In genomic region chr14:35969310-35969709, GRCh38 we compare ENCODE assay signal across 35 cellular contexts.
"Had no signal": no experiment of that assay in that cellular context is flagged by ENCODE, and none has a peak within 500 bp of the region (broad histone marks: within the 10 kb centered on the region; RNA-seq: fewer than 3 reads in every experiment).

No MANE protein-coding gene starts in this region.

- H3K9me3 ChIP-seq: MG63 had no signal

- H3K9ac ChIP-seq: KMS-11 had no signal

- H3K4me3 ChIP-seq: MG63 had no signal

- H3K4me2 ChIP-seq: KMS-11 had no signal

- DNase-seq: Kasumi-1, KG1, MG63, MM.1S, MV-4-11, NCI-H1048, NCI-H1092, NCI-H1092 treated with DMSO at 0.1 percent for 48 hours, NCI-H1105, NCI-H1105 treated with DMSO at 0.1 percent for 48 hours, NCI-H1417, NCI-H1436, NCI-H1436 treated with DMSO at 0.1 percent for 48 hours, NCI-H146, NCI-H1694, NCI-H1694 treated with DMSO at 0.1 percent for 48 hours, NCI-H187, NCI-H187 treated with DMSO at 0.1 percent for 48 hours, NCI-H1930, NCI-H2029, NCI-H2029 treated with DMSO at 0.1 percent for 48 hours, NCI-H2081, NCI-H2081 treated with DMSO at 0.1 percent for 48 hours, NCI-H2107, NCI-H2171, NCI-H2171 treated with DMSO at 0.1 percent for 48 hours, NCI-H2227 treated with DMSO at 0.1 percent for 48 hours, NCI-H226, NCI-H345, NCI-H446, NCI-H446 treated with DMSO at 0.1 percent for 48 hours, NCI-H510A, NCI-H510A treated with DMSO at 0.1 percent for 48 hours, NCI-H524 had no signal

- H3K36me3 ChIP-seq: MG63 had no signal

- H3K27ac ChIP-seq: KMS-11 had no signal

- H3K27me3 ChIP-seq: MG63 had no signal
